In the genomic region with DNA sequence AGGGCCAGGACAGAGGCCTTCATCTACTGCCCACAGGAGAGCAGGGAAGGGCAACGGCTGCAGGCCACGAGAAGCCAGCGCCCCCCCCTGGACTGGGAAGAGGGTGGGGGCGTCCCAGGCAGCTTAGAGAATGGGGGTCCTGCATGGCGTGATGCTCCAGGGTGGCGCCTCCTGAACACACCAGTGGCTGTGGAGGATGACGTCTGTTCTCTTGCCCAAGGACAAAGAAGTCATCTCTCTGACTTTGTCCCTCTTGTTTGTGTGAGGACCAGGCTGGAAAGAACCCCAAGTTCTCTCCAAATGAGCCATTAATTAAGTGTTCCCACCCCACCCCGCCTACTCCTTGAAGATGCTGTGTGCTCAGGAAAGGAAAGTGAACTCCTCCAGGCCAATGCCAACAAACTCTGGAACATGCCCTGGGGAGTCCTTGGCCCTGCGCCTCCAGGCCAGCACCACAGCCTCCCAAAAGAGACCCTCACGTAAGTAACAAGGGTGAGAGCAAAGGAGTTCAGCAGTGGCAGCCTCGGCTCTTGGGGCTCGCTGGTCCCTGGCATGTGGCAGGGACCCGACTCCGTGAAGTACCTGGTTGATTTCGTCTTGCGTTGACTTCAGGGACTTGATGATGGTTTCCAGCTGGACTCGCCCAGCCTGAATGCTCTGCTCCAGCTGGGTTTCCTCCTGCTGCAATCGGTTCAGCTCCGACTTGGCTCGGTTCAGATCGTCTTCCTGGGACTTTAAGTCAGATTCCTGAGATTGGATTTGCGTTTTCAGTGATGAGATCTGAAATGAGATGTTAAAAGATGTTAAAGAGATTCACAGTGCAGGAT, we compare ENCODE assay signal across 1 cellular context.
TF ChIP-seq lines count a peak whose summit lies in the region.

No MANE protein-coding gene starts in this region.

TF ChIP-seq in WTC11, 78 proteins besides CTCF, POLR2A, EP300 and RAD21 (continued from another document):
- TF ChIP-seq ZNF425 (CRISPR knock-in tag; conservative IDR thresholded peaks at IDR 0.05) (no peak), FOXP1 (CRISPR knock-in tag; IDR thresholded peaks at IDR 0.05; ENCODE audit: borderline replicate concordance) (no peak), CREM (CRISPR knock-in tag; IDR thresholded peaks at IDR 0.05) (no peak), ZNF317 (CRISPR knock-in tag; IDR thresholded peaks at IDR 0.05; ENCODE audit: borderline replicate concordance, low read depth) (no peak), TEAD1 (CRISPR knock-in tag; IDR thresholded peaks at IDR 0.05) (no peak), NR1H2 (CRISPR knock-in tag; IDR thresholded peaks at IDR 0.05) (no peak), ZBTB43 (CRISPR knock-in tag; IDR thresholded peaks at IDR 0.05) (no peak), TEAD4 (CRISPR knock-in tag; IDR thresholded peaks at IDR 0.05) (no peak), KAT7 (CRISPR knock-in tag; IDR thresholded peaks at IDR 0.05; ENCODE audit: borderline replicate concordance) (no peak), E2F4 (CRISPR knock-in tag; IDR thresholded peaks at IDR 0.05; ENCODE audit: borderline replicate concordance, low read depth) (no peak), CREB1 (CRISPR knock-in tag; IDR thresholded peaks at IDR 0.05) (no peak)
- TF ChIP-seq, protein P1, sequence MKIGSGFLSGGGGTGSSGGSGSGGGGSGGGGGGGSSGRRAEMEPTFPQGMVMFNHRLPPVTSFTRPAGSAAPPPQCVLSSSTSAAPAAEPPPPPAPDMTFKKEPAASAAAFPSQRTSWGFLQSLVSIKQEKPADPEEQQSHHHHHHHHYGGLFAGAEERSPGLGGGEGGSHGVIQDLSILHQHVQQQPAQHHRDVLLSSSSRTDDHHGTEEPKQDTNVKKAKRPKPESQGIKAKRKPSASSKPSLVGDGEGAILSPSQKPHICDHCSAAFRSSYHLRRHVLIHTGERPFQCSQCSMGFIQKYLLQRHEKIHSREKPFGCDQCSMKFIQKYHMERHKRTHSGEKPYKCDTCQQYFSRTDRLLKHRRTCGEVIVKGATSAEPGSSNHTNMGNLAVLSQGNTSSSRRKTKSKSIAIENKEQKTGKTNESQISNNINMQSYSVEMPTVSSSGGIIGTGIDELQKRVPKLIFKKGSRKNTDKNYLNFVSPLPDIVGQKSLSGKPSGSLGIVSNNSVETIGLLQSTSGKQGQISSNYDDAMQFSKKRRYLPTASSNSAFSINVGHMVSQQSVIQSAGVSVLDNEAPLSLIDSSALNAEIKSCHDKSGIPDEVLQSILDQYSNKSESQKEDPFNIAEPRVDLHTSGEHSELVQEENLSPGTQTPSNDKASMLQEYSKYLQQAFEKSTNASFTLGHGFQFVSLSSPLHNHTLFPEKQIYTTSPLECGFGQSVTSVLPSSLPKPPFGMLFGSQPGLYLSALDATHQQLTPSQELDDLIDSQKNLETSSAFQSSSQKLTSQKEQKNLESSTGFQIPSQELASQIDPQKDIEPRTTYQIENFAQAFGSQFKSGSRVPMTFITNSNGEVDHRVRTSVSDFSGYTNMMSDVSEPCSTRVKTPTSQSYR (CRISPR knock-in tag; IDR thresholded peaks at IDR 0.05): no peak
- TF ChIP-seq, protein P2, sequence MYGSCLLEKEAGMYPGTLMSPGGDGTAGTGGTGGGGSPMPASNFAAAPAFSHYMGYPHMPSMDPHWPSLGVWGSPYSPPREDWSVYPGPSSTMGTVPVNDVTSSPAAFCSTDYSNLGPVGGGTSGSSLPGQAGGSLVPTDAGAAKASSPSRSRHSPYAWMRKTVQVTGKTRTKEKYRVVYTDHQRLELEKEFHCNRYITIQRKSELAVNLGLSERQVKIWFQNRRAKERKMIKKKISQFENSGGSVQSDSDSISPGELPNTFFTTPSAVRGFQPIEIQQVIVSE (CRISPR knock-in tag; IDR thresholded peaks at IDR 0.05; ENCODE audit: borderline replicate concordance): no peak
- TF ChIP-seq, protein P3, sequence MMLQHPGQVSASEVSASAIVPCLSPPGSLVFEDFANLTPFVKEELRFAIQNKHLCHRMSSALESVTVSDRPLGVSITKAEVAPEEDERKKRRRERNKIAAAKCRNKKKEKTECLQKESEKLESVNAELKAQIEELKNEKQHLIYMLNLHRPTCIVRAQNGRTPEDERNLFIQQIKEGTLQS (CRISPR knock-in tag; conservative IDR thresholded peaks at IDR 0.05): no peak
- TF ChIP-seq, protein P4, sequence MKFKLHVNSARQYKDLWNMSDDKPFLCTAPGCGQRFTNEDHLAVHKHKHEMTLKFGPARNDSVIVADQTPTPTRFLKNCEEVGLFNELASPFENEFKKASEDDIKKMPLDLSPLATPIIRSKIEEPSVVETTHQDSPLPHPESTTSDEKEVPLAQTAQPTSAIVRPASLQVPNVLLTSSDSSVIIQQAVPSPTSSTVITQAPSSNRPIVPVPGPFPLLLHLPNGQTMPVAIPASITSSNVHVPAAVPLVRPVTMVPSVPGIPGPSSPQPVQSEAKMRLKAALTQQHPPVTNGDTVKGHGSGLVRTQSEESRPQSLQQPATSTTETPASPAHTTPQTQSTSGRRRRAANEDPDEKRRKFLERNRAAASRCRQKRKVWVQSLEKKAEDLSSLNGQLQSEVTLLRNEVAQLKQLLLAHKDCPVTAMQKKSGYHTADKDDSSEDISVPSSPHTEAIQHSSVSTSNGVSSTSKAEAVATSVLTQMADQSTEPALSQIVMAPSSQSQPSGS (CRISPR knock-in tag; IDR thresholded peaks at IDR 0.05; ENCODE audit: borderline replicate concordance, low read depth): no peak
- TF ChIP-seq, protein P5, sequence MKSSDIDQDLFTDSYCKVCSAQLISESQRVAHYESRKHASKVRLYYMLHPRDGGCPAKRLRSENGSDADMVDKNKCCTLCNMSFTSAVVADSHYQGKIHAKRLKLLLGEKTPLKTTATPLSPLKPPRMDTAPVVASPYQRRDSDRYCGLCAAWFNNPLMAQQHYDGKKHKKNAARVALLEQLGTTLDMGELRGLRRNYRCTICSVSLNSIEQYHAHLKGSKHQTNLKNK (CRISPR knock-in tag; IDR thresholded peaks at IDR 0.05): no peak
